14 cellular contexts compared by ENCODE assay signal in genomic region chrX:150696836-150697235, GRCh38. TPM values are rescaled to one million over a fixed set of nuclear protein-coding genes. Genes with fewer than 3 reads are reported as not detected.
DNase-seq lines count a peak whose midpoint lies in the region; TF ChIP-seq lines count a peak whose summit lies in the region.
"Had no signal": no experiment of that assay in that cellular context is flagged by ENCODE, and none has a peak within 500 bp of the region (broad histone marks: within the 10 kb centered on the region; RNA-seq: fewer than 3 reads in every experiment).

No MANE protein-coding gene starts in this region.

- intact Hi-C loops in activated CD4-positive, alpha-beta T cell treated with anti-CD3 and anti-CD28 coated beads, Interleukin-2, amount 10 ng/mL, durations not matched to agents 24 days and 14 days (cut with micrococcal nuclease): loop anchor here (2.0 kb wide), 2 partner anchors 14 to 122 kb away; no protein-coding TSS in a partner anchor
- intact Hi-C loops in activated T-helper 1 cell treated with anti-CD3 and anti-CD28 coated beads, Interleukin-12 subunit alpha, Interleukin-12 subunit beta, Interleukin-2, Interleukin-4 antibody, amounts not matched to agents 30 ng/mL and 10 ng/mL and 1 ng/mL, durations not matched to agents 14 hours and 24 hours and 36 hours (cut with micrococcal nuclease): loop anchor here (2.0 to 10.0 kb wide), 4 partner anchors 20 to 1192 kb away; partner anchors contain the start of genes EOLA2 and IDS

- peak; percentile 60 for DNase-seq in activated CD4-positive, alpha-beta T cell treated with anti-CD3 and anti-CD28 coated beads, Interleukin-2, amount 10 ng/mL, durations not matched to agents 24 days and 14 days
- DNase-seq in activated CD4-positive, alpha-beta T cell treated with anti-CD3 and anti-CD28 coated beads for 4 hours: no peak
- DNase-seq in HL-60 (ENCODE audit: low read depth in 1 of 2, low spot score in 1 of 2) (peak in 1 of 2 experiments; percentile 55), trophoblast cell (no peak), progenitor cell of endocrine pancreas (ENCODE audit: low spot score, unreplicated experiment) (no peak), NCI-H1105 (lab: John Stamatoyannopoulos, UW) (no peak), BE2C (no peak)
- DNase-seq in activated T-helper 1 cell treated with anti-CD3 and anti-CD28 coated beads, Interleukin-12 subunit alpha, Interleukin-12 subunit beta, Interleukin-2, Interleukin-4 antibody, amounts not matched to agents 30 ng/mL and 10 ng/mL and 1 ng/mL, durations not matched to agents 14 hours and 24 hours and 36 hours (ENCODE audit: low spot score): no peak
- DNase-seq: DMS53; effector memory CD4-positive, alpha-beta T cell; GOT3; NCI-H2171 treated with DMSO at 0.1 percent for 48 hours; ovary; PC-9 had no signal

- no peak overlapping the region for H2BK12ac ChIP-seq in trophoblast cell (ENCODE audit: low read length)

- no peak for TF ChIP-seq CTCF in HL-60 (IDR thresholded peaks at IDR 0.05; ENCODE audit: insufficient read depth, low read length)
- no peak for TF ChIP-seq CTCF in progenitor cell of endocrine pancreas (IDR thresholded peaks at IDR 0.05; ENCODE audit: unreplicated experiment)
- no peak for TF ChIP-seq CTCF in BE2C (IDR thresholded peaks at IDR 0.05; ENCODE audit: low read depth, low read length)

- no CpG with 5 or more reads among the region's 4 CpGs for WGBS in trophoblast cell (ENCODE audit: extremely low coverage, insufficient coverage, insufficient read length)

- H2AK5ac ChIP-seq in trophoblast cell (ENCODE audit: low read length): no peak overlapping the region

- H3K4me2 ChIP-seq in trophoblast cell (ENCODE audit: low read length): no peak overlapping the region
- H3K4me2 ChIP-seq: PC-9 had no signal

- no peak overlapping the region for H2BK5ac ChIP-seq in trophoblast cell (ENCODE audit: low read depth, low read length, poor library complexity)

- H3K4me3 ChIP-seq in HL-60 (replicated peaks; ENCODE audit: insufficient read depth, low read length): no peak overlapping the region
- H3K4me3 ChIP-seq in trophoblast cell (ENCODE audit: low read depth, low read length): no peak overlapping the region
- H3K4me3 ChIP-seq in BE2C (ENCODE audit: low read depth, low read length): no peak overlapping the region
- H3K4me3 ChIP-seq: ovary, PC-9 had no signal

- no peak overlapping the region for H2BK120ac ChIP-seq in trophoblast cell (ENCODE audit: insufficient read depth, low read length, poor library complexity)

- H3K27me3 Mint-ChIP-seq in activated CD4-positive, alpha-beta T cell treated with anti-CD3 and anti-CD28 coated beads, Interleukin-2, amount 10 ng/mL, durations not matched to agents 24 days and 14 days: no peaks in the 10 kb centered on the region
- no peaks in the 10 kb centered on the region for H3K27me3 Mint-ChIP-seq in activated T-helper 1 cell treated with anti-CD3 and anti-CD28 coated beads, Interleukin-12 subunit alpha, Interleukin-12 subunit beta, Interleukin-2, Interleukin-4 antibody, amounts not matched to agents 30 ng/mL and 10 ng/mL and 1 ng/mL, durations not matched to agents 14 hours and 24 hours and 36 hours (ENCODE audit: insufficient read depth)
- H3K27me3 Mint-ChIP-seq in progenitor cell of endocrine pancreas: no peaks in the 10 kb centered on the region

- H3K36me3 Mint-ChIP-seq in activated CD4-positive, alpha-beta T cell treated with anti-CD3 and anti-CD28 coated beads, Interleukin-2, amount 10 ng/mL, durations not matched to agents 24 days and 14 days (ENCODE audit: low read depth): peaks cover 25% of the 10 kb centered on the region
- H3K36me3 Mint-ChIP-seq in activated T-helper 1 cell treated with anti-CD3 and anti-CD28 coated beads, Interleukin-12 subunit alpha, Interleukin-12 subunit beta, Interleukin-2, Interleukin-4 antibody, amounts not matched to agents 30 ng/mL and 10 ng/mL and 1 ng/mL, durations not matched to agents 14 hours and 24 hours and 36 hours (ENCODE audit: low read depth): peaks cover 17% of the 10 kb centered on the region
- peaks cover 5% of the 10 kb centered on the region for H3K36me3 Mint-ChIP-seq in progenitor cell of endocrine pancreas (ENCODE audit: insufficient read depth)

- no peak overlapping the region for H3K4ac ChIP-seq in trophoblast cell (ENCODE audit: low read depth, low read length)

- H3K4me1 ChIP-seq in trophoblast cell (ENCODE audit: control insufficient read depth in 1 of 2, insufficient read depth in 2 of 2, low read length in 2 of 2) (peaks cover 11 to 15% of the 10 kb centered on the region in 2 experiments), BE2C (no peaks in the 10 kb centered on the region)

- no peak overlapping the region for H3K14ac ChIP-seq in trophoblast cell (ENCODE audit: low read length)

- H3K18ac ChIP-seq in trophoblast cell (ENCODE audit: low read length): no peak overlapping the region

- H3K27ac ChIP-seq in HL-60 (replicated peaks) (peak overlapping the region; percentile 30; the same call in 1 of the 2 replicates), trophoblast cell (ENCODE audit: low read depth, low read length) (no peak overlapping the region)
- H3K27ac ChIP-seq: ovary, PC-9 had no signal

- no peak overlapping the region for H4K8ac ChIP-seq in trophoblast cell (ENCODE audit: low read depth, low read length)

- H4K91ac ChIP-seq in trophoblast cell (ENCODE audit: low read depth, low read length): peak overlapping the region; percentile 14

- peaks cover 49% of the 10 kb centered on the region for H3K4me1 Mint-ChIP-seq in activated CD4-positive, alpha-beta T cell treated with anti-CD3 and anti-CD28 coated beads, Interleukin-2, amount 10 ng/mL, durations not matched to agents 24 days and 14 days
- H3K4me1 Mint-ChIP-seq in activated T-helper 1 cell treated with anti-CD3 and anti-CD28 coated beads, Interleukin-12 subunit alpha, Interleukin-12 subunit beta, Interleukin-2, Interleukin-4 antibody, amounts not matched to agents 30 ng/mL and 10 ng/mL and 1 ng/mL, durations not matched to agents 14 hours and 24 hours and 36 hours (ENCODE audit: low read depth): peaks cover 45% of the 10 kb centered on the region
- peaks cover 3% of the 10 kb centered on the region for H3K4me1 Mint-ChIP-seq in progenitor cell of endocrine pancreas (ENCODE audit: low read depth)

- no peak overlapping the region for H2AFZ ChIP-seq in trophoblast cell (ENCODE audit: insufficient read depth, low read length, poor library complexity)
- H2AFZ ChIP-seq: PC-9 had no signal

- H3K9me3 Mint-ChIP-seq in activated CD4-positive, alpha-beta T cell treated with anti-CD3 and anti-CD28 coated beads, Interleukin-2, amount 10 ng/mL, durations not matched to agents 24 days and 14 days: no peaks in the 10 kb centered on the region
- no peaks in the 10 kb centered on the region for H3K9me3 Mint-ChIP-seq in activated T-helper 1 cell treated with anti-CD3 and anti-CD28 coated beads, Interleukin-12 subunit alpha, Interleukin-12 subunit beta, Interleukin-2, Interleukin-4 antibody, amounts not matched to agents 30 ng/mL and 10 ng/mL and 1 ng/mL, durations not matched to agents 14 hours and 24 hours and 36 hours
- H3K9me3 Mint-ChIP-seq in progenitor cell of endocrine pancreas (ENCODE audit: low read depth): peaks cover 12% of the 10 kb centered on the region

- peaks cover 5% of the 10 kb centered on the region for H3K79me2 ChIP-seq in trophoblast cell (ENCODE audit: control insufficient read depth, insufficient read depth, low read length, poor library complexity)

- no peaks in the 10 kb centered on the region for H3K27me3 ChIP-seq in HL-60 (ENCODE audit: insufficient read depth, poor library complexity, severe bottlenecking)
- H3K27me3 ChIP-seq in trophoblast cell (ENCODE audit: insufficient read depth, low read length): no peaks in the 10 kb centered on the region
- H3K27me3 ChIP-seq in BE2C: no peaks in the 10 kb centered on the region
- H3K27me3 ChIP-seq: ovary had no signal

- H3K36me3 ChIP-seq in trophoblast cell (ENCODE audit: control insufficient read depth in 1 of 2, insufficient read depth in 2 of 2, low read length in 2 of 2) (peaks cover 2% of the 10 kb centered on the region in 2 experiments), BE2C (no peaks in the 10 kb centered on the region)
- H3K36me3 ChIP-seq: ovary had no signal

- H3K4me3 Mint-ChIP-seq in activated CD4-positive, alpha-beta T cell treated with anti-CD3 and anti-CD28 coated beads, Interleukin-2, amount 10 ng/mL, durations not matched to agents 24 days and 14 days: peak overlapping the region; percentile 80
- H3K4me3 Mint-ChIP-seq in activated T-helper 1 cell treated with anti-CD3 and anti-CD28 coated beads, Interleukin-12 subunit alpha, Interleukin-12 subunit beta, Interleukin-2, Interleukin-4 antibody, amounts not matched to agents 30 ng/mL and 10 ng/mL and 1 ng/mL, durations not matched to agents 14 hours and 24 hours and 36 hours: peak overlapping the region; percentile 64
- no peak overlapping the region for H3K4me3 Mint-ChIP-seq in progenitor cell of endocrine pancreas (ENCODE audit: low read depth)

- peak overlapping the region; percentile 95 for H3K27ac Mint-ChIP-seq in activated CD4-positive, alpha-beta T cell treated with anti-CD3 and anti-CD28 coated beads, Interleukin-2, amount 10 ng/mL, durations not matched to agents 24 days and 14 days
- H3K27ac Mint-ChIP-seq in activated T-helper 1 cell treated with anti-CD3 and anti-CD28 coated beads, Interleukin-12 subunit alpha, Interleukin-12 subunit beta, Interleukin-2, Interleukin-4 antibody, amounts not matched to agents 30 ng/mL and 10 ng/mL and 1 ng/mL, durations not matched to agents 14 hours and 24 hours and 36 hours: peak overlapping the region; percentile 97
- no peak overlapping the region for H3K27ac Mint-ChIP-seq in progenitor cell of endocrine pancreas

- no peak overlapping the region for H3K23ac ChIP-seq in trophoblast cell (ENCODE audit: low read length)

- H3K9ac ChIP-seq in trophoblast cell (ENCODE audit: low read length): no peak overlapping the region

- peaks cover 13% of the 10 kb centered on the region for H3K79me1 ChIP-seq in trophoblast cell (ENCODE audit: low read length)

- H3K9me3 ChIP-seq in trophoblast cell (ENCODE audit: insufficient read depth, low read depth, low read length) (no peaks in the 10 kb centered on the region), BE2C (no peaks in the 10 kb centered on the region)
- H3K9me3 ChIP-seq: ovary had no signal

- no peak overlapping the region for H4K12ac ChIP-seq in trophoblast cell (ENCODE audit: low read depth, low read length)

RNA-seq across cellular contexts. Expression of gene MTMR1, which starts 3.6 kb away (rescaled TPM):
- 30.6 and 34.5 TPM in 2 replicates for total RNA-seq in activated CD4-positive, alpha-beta T cell treated with anti-CD3 and anti-CD28 coated beads, Interleukin-2, amount 10 ng/mL, durations not matched to agents 24 days and 14 days
- 31.8 and 40.0 TPM in 2 replicates for total RNA-seq in activated T-helper 1 cell treated with anti-CD3 and anti-CD28 coated beads, Interleukin-12 subunit alpha, Interleukin-12 subunit beta, Interleukin-2, Interleukin-4 antibody, amounts not matched to agents 30 ng/mL and 10 ng/mL and 1 ng/mL, durations not matched to agents 14 hours and 24 hours and 36 hours
- 16.7 and 17.9 TPM in 2 replicates for polyA plus RNA-seq in trophoblast cell (2013)
- total RNA-seq in progenitor cell of endocrine pancreas: 28.4 and 28.5 TPM in 2 replicates
- 11.4 TPM for polyA plus RNA-seq in BE2C (2012; ENCODE audit: insufficient read depth, insufficient read length, low read depth)
